ENCODE assay signal across 17 cellular contexts in genomic region chr3:116971531-116971930, GRCh38.
"Had no signal": no experiment of that assay in that cellular context is flagged by ENCODE, and none has a peak within 500 bp of the region (broad histone marks: within the 10 kb centered on the region; RNA-seq: fewer than 3 reads in every experiment).

No MANE protein-coding gene starts in this region.

- H3K4me2 ChIP-seq: KMS-11 had no signal

- H3K4me3 ChIP-seq: Peyer's patch, SK-N-MC had no signal

- H3K9me3 ChIP-seq: Peyer's patch had no signal

- ATAC-seq: activated CD8-positive, alpha-beta memory T cell treated with anti-CD3 and anti-CD28 coated beads, Interleukin-2, amount 10 ng/mL, durations not matched to agents 7 days and 5 days had no signal

- H3K36me3 ChIP-seq: Peyer's patch had no signal

- H3K27me3 ChIP-seq: Peyer's patch had no signal

- H3K4me1 ChIP-seq: Peyer's patch had no signal

- DNase-seq: activated B cell treated with CpG ODN at 0.5 μM for 24 hours; activated CD4-positive, alpha-beta T cell treated with anti-CD3 and anti-CD28 coated beads for 1 hour; activated CD4-positive, alpha-beta T cell treated with anti-CD3 and anti-CD28 coated beads, Interleukin-2, amount 10 ng/mL, durations not matched to agents 24 days and 14 days; activated CD4-positive, alpha-beta T cell treated with anti-CD3 and anti-CD28 coated beads, Interleukin-2, amount 50 U/mL, for 48 hours; activated CD8-positive, alpha-beta memory T cell treated with anti-CD3 and anti-CD28 coated beads, Interleukin-2, amount 10 ng/mL, durations not matched to agents 7 days and 5 days; activated effector memory CD4-positive, alpha-beta T cell treated with Interleukin-2 at 50 U/mL for 16 hours; activated naive CD4-positive, alpha-beta T cell; activated T-cell treated with anti-CD3 and anti-CD28 coated beads, Interleukin-2, amount 50 U/mL, for 24 hours; amygdala; NCI-H1092; NCI-H1417; NCI-H1930; NCI-H510A treated with DMSO at 0.1 percent for 48 hours; Peyer's patch; SIG-M5 had no signal

- H3K27ac ChIP-seq: KMS-11, Peyer's patch, SK-N-MC had no signal
